Comparison of ENCODE assay signal across 19 cellular contexts in the genomic region with DNA sequence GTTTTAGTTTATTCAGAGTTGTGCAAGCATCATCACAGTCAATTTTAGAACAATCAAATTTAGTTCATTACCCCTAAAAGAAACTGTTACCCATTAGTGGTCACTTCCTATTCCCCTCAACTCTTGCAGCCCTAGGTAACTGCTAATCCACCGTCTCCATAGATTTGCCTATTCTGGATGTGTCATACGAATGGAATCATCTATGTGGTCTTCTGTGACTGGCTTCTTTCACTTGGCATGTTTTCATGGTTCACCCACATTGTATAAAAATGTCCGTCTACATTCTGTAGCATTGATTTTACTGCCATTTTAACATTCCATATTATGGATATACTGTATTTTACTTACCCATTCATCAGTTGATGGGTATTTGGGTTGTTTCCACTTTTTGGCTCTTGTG.
"Had no signal": no experiment of that assay in that cellular context is flagged by ENCODE, and none has a peak within 500 bp of the region (broad histone marks: within the 10 kb centered on the region; RNA-seq: fewer than 3 reads in every experiment).

No MANE protein-coding gene starts in this region.

- H3K27ac ChIP-seq: dorsolateral prefrontal cortex, heart left ventricle, neutrophil, psoas muscle, skin epidermis had no signal

- DNase-seq: cortex of kidney; dorsolateral prefrontal cortex; effector CD8-positive, alpha-beta T cell; foreskin melanocyte; heart left ventricle; hippocampal formation; kidney glomerular epithelial cell; mucosa of descending colon; naive thymus-derived CD8-positive, alpha-beta T cell; psoas muscle; retina; stimulated activated CD4-positive, alpha-beta T cell treated with anti-CD3 and anti-CD28 coated beads, Interleukin-2, amount 100 ng/mL, for 48 hours; stimulated activated naive CD4-positive, alpha-beta T cell treated with Interleukin-2 at 50 U/mL for 16 hours; trophoblast cell had no signal

- FAIRE-seq: islet of Langerhans had no signal

- H3K4me1 ChIP-seq: psoas muscle had no signal

- H3K36me3 ChIP-seq: heart left ventricle, neutrophil had no signal

- ATAC-seq: heart left ventricle; left lobe of liver; mucosa of descending colon; naive thymus-derived CD8-positive, alpha-beta T cell; psoas muscle; sciatic nerve had no signal

- H3K9me3 ChIP-seq: mucosa of descending colon, neutrophil, psoas muscle had no signal

- H3K4me3 ChIP-seq: dorsolateral prefrontal cortex, heart left ventricle, mucosa of descending colon, psoas muscle, skin epidermis had no signal

- H3K27me3 ChIP-seq: dorsolateral prefrontal cortex, heart left ventricle, neutrophil had no signal

- H3K9me3 Mint-ChIP-seq: naive thymus-derived CD8-positive, alpha-beta T cell had no signal

- H3K27me3 Mint-ChIP-seq: naive thymus-derived CD8-positive, alpha-beta T cell had no signal

- H3K4me3 Mint-ChIP-seq: naive thymus-derived CD8-positive, alpha-beta T cell had no signal
